Comparison of ENCODE assay signal across 1 cellular context in genomic region chr18:4276983-4277585, GRCh38.
TF ChIP-seq lines count a peak whose summit lies in the region.

No MANE protein-coding gene starts in this region.

TF ChIP-seq in GM12878, 131 proteins besides CTCF, POLR2A, EP300 and RAD21 (continued from another document and continues in another):
- TF ChIP-seq ZBTB11 (CRISPR knock-in tag; IDR thresholded peaks at IDR 0.05) (no peak), CHD4 (IDR thresholded peaks at IDR 0.05) (no peak), SIX5 (IDR thresholded peaks at IDR 0.05; ENCODE audit: low read depth, low read length, severe bottlenecking) (no peak), POLR2AphosphoS2 (IDR thresholded peaks at IDR 0.05; ENCODE audit: low read depth, low read length) (no peak), NRF1 (conservative IDR thresholded peaks at IDR 0.05; ENCODE audit: low read depth, low read length) (no peak), GABPA (IDR thresholded peaks at IDR 0.05; ENCODE audit: low read depth) (no peak), SMAD1 (IDR thresholded peaks at IDR 0.05; ENCODE audit: low read depth, partially characterized antibody) (no peak), PBX3 (IDR thresholded peaks at IDR 0.05; ENCODE audit: insufficient replicate concordance, low read depth, low read length) (no peak), CBX3 (IDR thresholded peaks at IDR 0.05; ENCODE audit: borderline replicate concordance, low read depth) (no peak), RBBP5 (conservative IDR thresholded peaks at IDR 0.05) (no peak), JUND (IDR thresholded peaks at IDR 0.05; ENCODE audit: low read depth, low read length) (no peak), RELB (IDR thresholded peaks at IDR 0.05; ENCODE audit: low read depth) (peak; percentile 86; the same call in 1 of the 2 replicates), ZNF274 (IDR thresholded peaks at IDR 0.05; ENCODE audit: insufficient read depth, insufficient read length) (no peak), KLF5 (IDR thresholded peaks at IDR 0.05; ENCODE audit: partially characterized antibody) (no peak), KAT2A (conservative IDR thresholded peaks at IDR 0.05; ENCODE audit: control insufficient read depth, low read depth, low read length) (no peak), MEF2A (IDR thresholded peaks at IDR 0.05; ENCODE audit: insufficient read depth, low read depth, low read length) (no peak), CHD1 (IDR thresholded peaks at IDR 0.05; ENCODE audit: low read depth, low read length) (no peak), CREM (IDR thresholded peaks at IDR 0.05; ENCODE audit: low read depth) (no peak), E2F8 (IDR thresholded peaks at IDR 0.05; ENCODE audit: low read depth, partially characterized antibody) (no peak), IRF3 (IDR thresholded peaks at IDR 0.05) (no peak), SMC3 (IDR thresholded peaks at IDR 0.05; ENCODE audit: borderline replicate concordance, low read length) (no peak), CHD2 (IDR thresholded peaks at IDR 0.05; ENCODE audit: borderline replicate concordance, low read depth, low read length) (no peak), E4F1 (IDR thresholded peaks at IDR 0.05; ENCODE audit: borderline replicate concordance, partially characterized antibody) (no peak), ZNF384 (IDR thresholded peaks at IDR 0.05; ENCODE audit: borderline replicate concordance, low read depth, low read length) (no peak), ZNF687 (IDR thresholded peaks at IDR 0.05) (no peak), REST (IDR thresholded peaks at IDR 0.05; ENCODE audit: low read depth, low read length) (no peak), DPF2 (IDR thresholded peaks at IDR 0.05) (peak; percentile 78), SUPT20H (IDR thresholded peaks at IDR 0.05; ENCODE audit: borderline replicate concordance, control insufficient read depth, low read depth, low read length) (no peak), ZSCAN29 (IDR thresholded peaks at IDR 0.05) (no peak), ETV6 (conservative IDR thresholded peaks at IDR 0.05 in 1 of 2, IDR thresholded peaks at IDR 0.05 in 1 of 2; ENCODE audit: borderline replicate concordance in 1 of 2, low read depth in 1 of 2) (no peak), BCL3 (IDR thresholded peaks at IDR 0.05; ENCODE audit: borderline replicate concordance, insufficient read depth, low read depth, low read length, poor library complexity, severe bottlenecking) (no peak), SREBF2 (IDR thresholded peaks at IDR 0.05; ENCODE audit: low read length) (no peak), SRF (IDR thresholded peaks at IDR 0.05; ENCODE audit: low read depth in 2 of 2, low read length in 2 of 2) (no peak), WRNIP1 (IDR thresholded peaks at IDR 0.05; ENCODE audit: borderline replicate concordance, low read depth, low read length) (no peak)
